Comparison of ENCODE assay signal across 14 cellular contexts in genomic region chr9:114350636-114351396, GRCh38. TPM values are rescaled to one million over a fixed set of nuclear protein-coding genes. Genes with fewer than 3 reads are reported as not detected.
DNase-seq lines count a peak whose midpoint lies in the region; ATAC-seq lines count a peak whose summit lies in the region.
"Had no signal": no experiment of that assay in that cellular context is flagged by ENCODE, and none has a peak within 500 bp of the region (broad histone marks: within the 10 kb centered on the region; RNA-seq: fewer than 3 reads in every experiment).

No MANE protein-coding gene starts in this region.

- POLR2A ChIA-PET in CD4-positive, alpha-beta memory T cell (lab: Charles Lee; ENCODE audit: partially characterized antibody): interaction anchor here (1.5 to 37.6 kb wide), 3 partner anchors 14 to 43 kb away, joined by 8 to 1614 read pairs (median 80); partner anchors contain the start of gene AKNA
- POLR2A ChIA-PET in T-cell (lab: Charles Lee): interaction anchor here in 1 of 2 donors (0.6 kb wide), 1 partner anchor 20 kb away, joined by 3 read pairs; no protein-coding TSS in a partner anchor

- H3K27ac ChIP-seq in CD4-positive, alpha-beta memory T cell (ENCODE audit: low read depth, low read length): no peak overlapping the region
- H3K27ac ChIP-seq: body of pancreas, neural progenitor cell, suprapubic skin had no signal

- no peak overlapping the region for H3K4me3 Mint-ChIP-seq in CD4-positive, alpha-beta memory T cell
- H3K4me3 Mint-ChIP-seq in T-cell: peak overlapping the region in 1 of 3 donors; percentile 58
- peak overlapping the region; percentile 9 to 19 for H3K4me3 Mint-ChIP-seq in effector memory CD8-positive, alpha-beta T cell
- no peak overlapping the region for H3K4me3 Mint-ChIP-seq in stimulated activated memory B cell treated with anti-CD40 and anti-IgM and Interleukin-4, amounts not matched to agents 10 μg/mL and 1 μg/mL and 100 μg/mL, for 72 hours
- H3K4me3 Mint-ChIP-seq: activated T-cell treated with anti-CD3 and anti-CD28 coated beads, Interleukin-2, amount 50 U/mL, for 4 hours; neural progenitor cell had no signal

- intact Hi-C loops in CD4-positive, alpha-beta memory T cell (cut with micrococcal nuclease): no loop called here

- peaks cover 48% of the 10 kb centered on the region for H3K4me1 ChIP-seq in CD4-positive, alpha-beta memory T cell (ENCODE audit: insufficient read depth, low read length)
- H3K4me1 ChIP-seq: body of pancreas had no signal

- peaks cover 57 to 82% of the 10 kb centered on the region in 2 donors for H3K36me3 Mint-ChIP-seq in CD4-positive, alpha-beta memory T cell
- peaks cover 53% of the 10 kb centered on the region for H3K36me3 Mint-ChIP-seq in T-cell
- peaks cover 97% of the 10 kb centered on the region for H3K36me3 Mint-ChIP-seq in effector memory CD8-positive, alpha-beta T cell (ENCODE audit: insufficient read depth)
- H3K36me3 Mint-ChIP-seq in stimulated activated memory B cell treated with anti-CD40 and anti-IgM and Interleukin-4, amounts not matched to agents 10 μg/mL and 1 μg/mL and 100 μg/mL, for 72 hours: peaks cover 58% of the 10 kb centered on the region

- peaks cover 25 to 41% (median 34%) of the 10 kb centered on the region in 4 donors for H3K4me1 Mint-ChIP-seq in CD4-positive, alpha-beta memory T cell
- H3K4me1 Mint-ChIP-seq in T-cell: peaks cover 45 to 59% (median 52%) of the 10 kb centered on the region in 3 donors
- H3K4me1 Mint-ChIP-seq in effector memory CD8-positive, alpha-beta T cell (ENCODE audit: low read depth in 2 of 2): peaks cover 28 to 31% of the 10 kb centered on the region in 2 donors
- H3K4me1 Mint-ChIP-seq in stimulated activated memory B cell treated with anti-CD40 and anti-IgM and Interleukin-4, amounts not matched to agents 10 μg/mL and 1 μg/mL and 100 μg/mL, for 72 hours: peaks cover 46% of the 10 kb centered on the region

- no peak for ATAC-seq in T-cell (replicated peaks in 1 of 4)
- ATAC-seq in effector memory CD8-positive, alpha-beta T cell (replicated peaks): no peak
- ATAC-seq in stimulated activated memory B cell treated with anti-CD40 and anti-IgM and Interleukin-4, amounts not matched to agents 10 μg/mL and 1 μg/mL and 100 μg/mL, for 72 hours: no peak
- ATAC-seq: body of pancreas had no signal

- H3K27me3 Mint-ChIP-seq in CD4-positive, alpha-beta memory T cell: no peaks in the 10 kb centered on the region
- no peaks in the 10 kb centered on the region for H3K27me3 Mint-ChIP-seq in T-cell
- H3K27me3 Mint-ChIP-seq in effector memory CD8-positive, alpha-beta T cell: no peaks in the 10 kb centered on the region
- no peaks in the 10 kb centered on the region for H3K27me3 Mint-ChIP-seq in stimulated activated memory B cell treated with anti-CD40 and anti-IgM and Interleukin-4, amounts not matched to agents 10 μg/mL and 1 μg/mL and 100 μg/mL, for 72 hours

- no peak overlapping the region for H3K4me3 ChIP-seq in CD4-positive, alpha-beta memory T cell (ENCODE audit: low read length in 2 of 2)
- H3K4me3 ChIP-seq: body of pancreas, neural progenitor cell, suprapubic skin had no signal

- H3K27ac Mint-ChIP-seq in CD4-positive, alpha-beta memory T cell: peak overlapping the region in 6 of 7 donors; percentile 43 to 92 (median 86)
- peak overlapping the region; percentile 92 to 93 for H3K27ac Mint-ChIP-seq in T-cell
- H3K27ac Mint-ChIP-seq in effector memory CD8-positive, alpha-beta T cell: peak overlapping the region; percentile 85 to 87
- H3K27ac Mint-ChIP-seq in stimulated activated memory B cell treated with anti-CD40 and anti-IgM and Interleukin-4, amounts not matched to agents 10 μg/mL and 1 μg/mL and 100 μg/mL, for 72 hours: peak overlapping the region; percentile 58
- H3K27ac Mint-ChIP-seq: neural progenitor cell had no signal

- H3K9me3 Mint-ChIP-seq in CD4-positive, alpha-beta memory T cell: no peaks in the 10 kb centered on the region
- H3K9me3 Mint-ChIP-seq in T-cell: no peaks in the 10 kb centered on the region
- H3K9me3 Mint-ChIP-seq in effector memory CD8-positive, alpha-beta T cell: no peaks in the 10 kb centered on the region
- H3K9me3 Mint-ChIP-seq in stimulated activated memory B cell treated with anti-CD40 and anti-IgM and Interleukin-4, amounts not matched to agents 10 μg/mL and 1 μg/mL and 100 μg/mL, for 72 hours: no peaks in the 10 kb centered on the region
- H3K9me3 Mint-ChIP-seq: activated T-cell treated with anti-CD3 and anti-CD28 coated beads, Interleukin-2, amount 50 U/mL, for 4 hours; neural progenitor cell had no signal

- CTCF ChIA-PET in CD4-positive, alpha-beta memory T cell (lab: Charles Lee; ENCODE audit: partially characterized antibody): interaction anchor here (1.3 to 2.7 kb wide), 3 partner anchors 13 to 55 kb away, joined by 3 to 7 read pairs (median 3); no protein-coding TSS in a partner anchor
- CTCF ChIA-PET in T-cell (lab: Charles Lee): interaction anchor here (0.6 to 1.0 kb wide), 2 partner anchors 49 to 248 kb away, joined by 3 to 4 read pairs; no protein-coding TSS in a partner anchor

- H3K36me3 ChIP-seq in CD4-positive, alpha-beta memory T cell (ENCODE audit: insufficient read depth, low read length): peaks cover 70% of the 10 kb centered on the region
- H3K36me3 ChIP-seq: neural progenitor cell had no signal

- H3K27me3 ChIP-seq in CD4-positive, alpha-beta memory T cell (ENCODE audit: insufficient read depth, low read length): no peaks in the 10 kb centered on the region
- H3K27me3 ChIP-seq: body of pancreas, neural progenitor cell, suprapubic skin had no signal

- H3K9me3 ChIP-seq in CD4-positive, alpha-beta memory T cell (ENCODE audit: control insufficient read depth in 1 of 2, low read length in 2 of 2): no peaks in the 10 kb centered on the region
- H3K9me3 ChIP-seq: body of pancreas, suprapubic skin had no signal

- no peak for DNase-seq in CD4-positive, alpha-beta memory T cell
- no peak for DNase-seq in T-cell
- no peak for DNase-seq in effector memory CD8-positive, alpha-beta T cell
- DNase-seq in NCI-H524 treated with DMSO at 0.1 percent for 48 hours (lab: John Stamatoyannopoulos, UW): no peak
- no peak for DNase-seq in GDM1 (lab: John Stamatoyannopoulos, UW)
- no peak for DNase-seq in kidney glomerular epithelial cell (lab: John Stamatoyannopoulos, UW)
- DNase-seq: activated T-cell treated with anti-CD3 and anti-CD28 coated beads, Interleukin-2, amount 50 U/mL, for 4 hours; body of pancreas had no signal

RNA-seq across cellular contexts. Expression of gene ORM2, which starts 21.1 kb away (rescaled TPM):
- total RNA-seq in CD4-positive, alpha-beta memory T cell: not detected
- not detected for polyA plus RNA-seq in CD4-positive, alpha-beta memory T cell
- total RNA-seq in T-cell: 1 to 10 TPM in 3 of 5 donors, not detected in 2; 1.4 to 2.2 (median 1.8) TPM
- total RNA-seq: body of pancreas, LHCN-M2, lower leg skin, NCI-H460 had no signal

RNA-seq across cellular contexts. Expression of gene ORM1, which starts 27.9 kb away (rescaled TPM):
- not detected for total RNA-seq in CD4-positive, alpha-beta memory T cell
- polyA plus RNA-seq in CD4-positive, alpha-beta memory T cell: not detected
- 1 to 10 TPM in 3 of 5 donors, not detected in 2; 4.2 to 8.3 (median 6.2) TPM for total RNA-seq in T-cell
- total RNA-seq: LHCN-M2, lower leg skin, NCI-H460 had no signal

RNA-seq across cellular contexts. Expression of gene AKNA, which starts 37.0 kb away (rescaled TPM):
- 100 to 1,000 TPM; 374 to 375 TPM for total RNA-seq in CD4-positive, alpha-beta memory T cell
- 10 to 100 TPM in 1 of 2 donors, 1 to 10 TPM in 1; 1.9 to 35.6 TPM for polyA plus RNA-seq in CD4-positive, alpha-beta memory T cell
- total RNA-seq in T-cell: 100 to 1,000 TPM; 382 to 462 (median 415) TPM

Comparison
In these comparisons a context has a peak if more than half of its experiments do, and no peak if none do; other contexts are left out.
1. H3K4me3 Mint-ChIP-seq: peak in effector memory CD8-positive, alpha-beta T cell (2 of 2); none in CD4-positive, alpha-beta memory T cell (0 of 8) and stimulated activated memory B cell treated with anti-CD40 and anti-IgM and Interleukin-4, amounts not matched to agents 10 μg/mL and 1 μg/mL and 100 μg/mL, for 72 hours (single experiment).
2. Peak in every context shown above with its lines, with median percentiles within 50 percentile points of each other: H3K27ac Mint-ChIP-seq.